ENCODE assay signal across 18 cellular contexts in the genomic region with DNA sequence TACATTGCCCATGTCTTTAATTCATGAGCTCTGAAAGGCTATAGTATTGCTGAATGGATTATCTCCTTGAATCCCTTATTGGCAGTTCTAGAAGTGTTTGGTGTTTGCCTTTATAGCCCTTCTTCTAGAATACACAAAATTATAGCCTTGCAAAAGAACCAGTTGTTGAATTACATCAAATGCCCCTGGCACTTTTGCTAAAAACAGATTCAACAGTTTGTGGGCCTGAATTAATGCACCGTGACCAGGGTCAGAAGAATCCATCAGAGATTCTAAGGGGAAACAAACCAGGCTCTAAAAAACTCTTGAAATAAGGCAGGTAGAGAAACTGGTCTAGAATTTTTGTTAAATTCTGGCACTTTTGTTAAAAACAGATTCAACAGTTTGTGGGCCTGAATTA.
DNase-seq lines count a peak whose midpoint lies in the region; ATAC-seq and TF ChIP-seq lines count a peak whose summit lies in the region.
"Had no signal": no experiment of that assay in that cellular context is flagged by ENCODE, and none has a peak within 500 bp of the region (broad histone marks: within the 10 kb centered on the region; RNA-seq: fewer than 3 reads in every experiment).

No MANE protein-coding gene starts in this region.

- H2BK120ac ChIP-seq in neuronal stem cell (ENCODE audit: low read depth, low read length): no peak overlapping the region

- H3K4me2 ChIP-seq in neuronal stem cell (ENCODE audit: insufficient read depth, low read length, poor library complexity, severe bottlenecking): no peak overlapping the region
- H3K4me2 ChIP-seq in PC-9: no peak overlapping the region
- H3K4me2 ChIP-seq: GM23338 had no signal

- TF ChIP-seq CTCF in WTC11 (IDR thresholded peaks at IDR 0.05): no peak
- no peak for TF ChIP-seq CTCF in PC-9 (conservative IDR thresholded peaks at IDR 0.05)

- no peak overlapping the region for H3K9ac ChIP-seq in neuronal stem cell (ENCODE audit: low read depth, low read length, poor library complexity)

- H3F3A ChIP-seq in PC-9 (ENCODE audit: insufficient read depth, low read depth): no peaks in the 10 kb centered on the region

- peaks cover 3 to 29% of the 10 kb centered on the region in 2 donors for H3K4me1 ChIP-seq in neuronal stem cell (ENCODE audit: control insufficient read depth in 2 of 2, insufficient read depth in 1 of 2, low read depth in 1 of 2, low read length in 2 of 2)
- H3K4me1 ChIP-seq in PC-9 (replicated peaks; ENCODE audit: insufficient read depth): no peaks in the 10 kb centered on the region
- H3K4me1 ChIP-seq: BE2C had no signal

- H3K4ac ChIP-seq in neuronal stem cell (ENCODE audit: low read length): no peak overlapping the region

- H3K4me3 ChIP-seq in neuronal stem cell (ENCODE audit: low read length in 2 of 2) (no peak overlapping the region), PC-9 (no peak overlapping the region)
- H3K4me3 ChIP-seq: GM23338 had no signal

- peak overlapping the region; percentile 35 for H3K27ac ChIP-seq in neuronal stem cell (replicated peaks; ENCODE audit: low read length)
- no peak overlapping the region for H3K27ac ChIP-seq in PC-9

- H3K9me3 Mint-ChIP-seq in WTC11: peaks cover 9% of the 10 kb centered on the region
- H3K9me3 Mint-ChIP-seq in activated CD8-positive, alpha-beta T cell treated with anti-CD3 and anti-CD28 coated beads, Interleukin-2, amount 10 ng/mL, durations not matched to agents 7 days and 5 days (ENCODE audit: insufficient read depth): no peaks in the 10 kb centered on the region
- H3K9me3 Mint-ChIP-seq: GM23338, IgD-negative memory B cell had no signal

- H4K8ac ChIP-seq in neuronal stem cell (ENCODE audit: low read depth, low read length): no peak overlapping the region

- H4K91ac ChIP-seq in neuronal stem cell (ENCODE audit: low read depth, low read length, poor library complexity): no peak overlapping the region

- no peak overlapping the region for H2BK12ac ChIP-seq in neuronal stem cell (ENCODE audit: low read length)

- no peaks in the 10 kb centered on the region for H3K27me3 Mint-ChIP-seq in WTC11 (ENCODE audit: low read depth)
- no peaks in the 10 kb centered on the region for H3K27me3 Mint-ChIP-seq in activated CD8-positive, alpha-beta T cell treated with anti-CD3 and anti-CD28 coated beads, Interleukin-2, amount 10 ng/mL, durations not matched to agents 7 days and 5 days (ENCODE audit: low read depth)
- H3K27me3 Mint-ChIP-seq: CD4-positive, alpha-beta T cell; IgD-negative memory B cell had no signal

- H2BK5ac ChIP-seq in neuronal stem cell (ENCODE audit: low read length): no peak overlapping the region

- no peak overlapping the region for H3K18ac ChIP-seq in neuronal stem cell (ENCODE audit: low read length)

- peaks cover 45% of the 10 kb centered on the region for H3K4me1 Mint-ChIP-seq in WTC11
- no peaks in the 10 kb centered on the region for H3K4me1 Mint-ChIP-seq in activated CD8-positive, alpha-beta T cell treated with anti-CD3 and anti-CD28 coated beads, Interleukin-2, amount 10 ng/mL, durations not matched to agents 7 days and 5 days (ENCODE audit: low read depth)
- H3K4me1 Mint-ChIP-seq: IgD-negative memory B cell had no signal

- H3K9me3 ChIP-seq in neuronal stem cell (replicated peaks in 1 of 2; ENCODE audit: control insufficient read depth in 2 of 2, insufficient read depth in 1 of 2, low read depth in 1 of 2, low read length in 2 of 2) (no peaks in the 10 kb centered on the region), PC-9 (ENCODE audit: insufficient read depth, low read depth) (peaks cover 7% of the 10 kb centered on the region; the same call in 1 of the 2 replicates)
- H3K9me3 ChIP-seq: BE2C, Caco-2 had no signal

- H3K27me3 ChIP-seq in neuronal stem cell (ENCODE audit: control insufficient read depth in 3 of 3, insufficient read depth in 3 of 3, low read depth in 1 of 3, low read length in 3 of 3) (no peaks in the 10 kb centered on the region), PC-9 (ENCODE audit: insufficient read depth, low read depth) (peaks cover 6% of the 10 kb centered on the region; the same call in 1 of the 2 replicates)
- H3K27me3 ChIP-seq: BE2C had no signal

- no peak overlapping the region for H2BK15ac ChIP-seq in neuronal stem cell (ENCODE audit: low read length)

- H3K36me3 ChIP-seq in neuronal stem cell (replicated peaks in 1 of 2; ENCODE audit: control insufficient read depth in 2 of 2, insufficient read depth in 2 of 2, low read length in 2 of 2) (peaks cover 3 to 10% of the 10 kb centered on the region in 2 donors), PC-9 (ENCODE audit: low read depth) (no peaks in the 10 kb centered on the region)
- H3K36me3 ChIP-seq: BE2C had no signal

- CTCF ChIA-PET in WTC11 (lab: Charles Lee) (no interaction called here), PC-9 (lab: Charles Lee) (no interaction called here)
- CTCF ChIA-PET in activated CD8-positive, alpha-beta T cell treated with anti-CD3 and anti-CD28 coated beads, Interleukin-2, amount 10 ng/mL, durations not matched to agents 7 days and 5 days (lab: Charles Lee): no interaction called here

- no peaks in the 10 kb centered on the region for H3K79me2 ChIP-seq in PC-9 (ENCODE audit: low read depth)

- H3K4me3 Mint-ChIP-seq in WTC11: no peak overlapping the region
- H3K4me3 Mint-ChIP-seq in activated CD8-positive, alpha-beta T cell treated with anti-CD3 and anti-CD28 coated beads, Interleukin-2, amount 10 ng/mL, durations not matched to agents 7 days and 5 days: no peak overlapping the region
- H3K4me3 Mint-ChIP-seq: CD4-positive, alpha-beta T cell; GM23338; IgD-negative memory B cell had no signal

- H2AFZ ChIP-seq in neuronal stem cell (ENCODE audit: low read length) (no peak overlapping the region), PC-9 (no peak overlapping the region)
- H2AFZ ChIP-seq: GM23338 had no signal

- no peak overlapping the region for H3K14ac ChIP-seq in neuronal stem cell (ENCODE audit: low read length)

- no peak overlapping the region for H3K23ac ChIP-seq in neuronal stem cell (ENCODE audit: low read depth, low read length, poor library complexity)

- no TSS peak for BruUV-seq in PC-9 (replicated peaks; lab: Mats Ljungman, UMichigan)

- no peaks in the 10 kb centered on the region; the same call in 1 of the 2 replicates for H3K36me3 Mint-ChIP-seq in WTC11
- no peaks in the 10 kb centered on the region for H3K36me3 Mint-ChIP-seq in activated CD8-positive, alpha-beta T cell treated with anti-CD3 and anti-CD28 coated beads, Interleukin-2, amount 10 ng/mL, durations not matched to agents 7 days and 5 days (ENCODE audit: low read depth)
- H3K36me3 Mint-ChIP-seq: IgD-negative memory B cell had no signal

- H3K9me2 ChIP-seq in PC-9 (ENCODE audit: insufficient read depth): no peaks in the 10 kb centered on the region; the same call in 1 of the 2 replicates

- POLR2A ChIA-PET in WTC11 (lab: Charles Lee): no interaction called here
- POLR2A ChIA-PET in PC-9 (lab: Charles Lee; ENCODE audit: unreplicated experiment): no interaction called here
- POLR2A ChIA-PET in activated CD8-positive, alpha-beta T cell treated with anti-CD3 and anti-CD28 coated beads, Interleukin-2, amount 10 ng/mL, durations not matched to agents 7 days and 5 days (lab: Charles Lee): no interaction called here

- no peak for DNase-seq in WTC11 (ENCODE audit: low spot score)
- DNase-seq in left kidney (ENCODE audit: low read depth, low spot score): peak; percentile 61
- no peak for DNase-seq in neuronal stem cell (ENCODE audit: low spot score)
- DNase-seq in cerebellar cortex (ENCODE audit: low spot score): no peak
- no peak for DNase-seq in Right ventricle myocardium inferior (ENCODE audit: missing footprints)
- DNase-seq in PC-9: no peak
- DNase-seq in activated CD8-positive, alpha-beta T cell treated with anti-CD3 and anti-CD28 coated beads, Interleukin-2, amount 10 ng/mL, durations not matched to agents 7 days and 5 days: no peak
- DNase-seq: ACHN; BE2C; C1 segment of cervical spinal cord; Caco-2; CD4-positive, alpha-beta T cell; DMS153; DMS79; GDM1; HCEC 1CT had no signal

- no peak overlapping the region for H2AK5ac ChIP-seq in neuronal stem cell (ENCODE audit: low read depth, low read length)

- WGBS in neuronal stem cell (ENCODE audit: extremely low coverage in 2 of 2, insufficient read length in 2 of 2, insufficient replicate concordance in 1 of 2), 2 donors: no CpG with 5 or more reads among the region's 1 CpG

- ATAC-seq in WTC11 (no peak), Right ventricle myocardium inferior (no peak)
- no peak for ATAC-seq in activated CD8-positive, alpha-beta T cell treated with anti-CD3 and anti-CD28 coated beads, Interleukin-2, amount 10 ng/mL, durations not matched to agents 7 days and 5 days
- ATAC-seq: GM23338 had no signal

- intact Hi-C loops in Right ventricle myocardium inferior (cut with DNase I): no loop called here
- intact Hi-C loops in PC-9 (cut with micrococcal nuclease; ENCODE audit: unreplicated experiment): no loop called here

- H3K79me1 ChIP-seq in neuronal stem cell (ENCODE audit: low read depth, low read length): no peaks in the 10 kb centered on the region

- H4K20me1 ChIP-seq in PC-9 (ENCODE audit: insufficient read depth): no peaks in the 10 kb centered on the region

- peak overlapping the region; percentile 67; the same call in 1 of the 2 replicates for H3K27ac Mint-ChIP-seq in WTC11
- H3K27ac Mint-ChIP-seq in activated CD8-positive, alpha-beta T cell treated with anti-CD3 and anti-CD28 coated beads, Interleukin-2, amount 10 ng/mL, durations not matched to agents 7 days and 5 days: no peak overlapping the region
- H3K27ac Mint-ChIP-seq: CD4-positive, alpha-beta T cell; GM23338; IgD-negative memory B cell had no signal

TF ChIP-seq in WTC11, 78 proteins besides CTCF, POLR2A, EP300 and RAD21 (continues in another document):
- TF ChIP-seq JAZF1 (CRISPR knock-in tag; IDR thresholded peaks at IDR 0.05) (no peak), HMGA2 (CRISPR knock-in tag; IDR thresholded peaks at IDR 0.05) (no peak), TP53 (CRISPR knock-in tag; IDR thresholded peaks at IDR 0.05) (no peak), ETV6 (CRISPR knock-in tag; IDR thresholded peaks at IDR 0.05) (no peak), USF1 (CRISPR knock-in tag; IDR thresholded peaks at IDR 0.05) (no peak), MXD4 (CRISPR knock-in tag; IDR thresholded peaks at IDR 0.05; ENCODE audit: borderline replicate concordance) (no peak), ELF4 (CRISPR knock-in tag; IDR thresholded peaks at IDR 0.05; ENCODE audit: low read depth) (no peak), ZNF416 (CRISPR knock-in tag; IDR thresholded peaks at IDR 0.05) (no peak), TEAD4 (CRISPR knock-in tag; IDR thresholded peaks at IDR 0.05) (no peak)
